2 cellular contexts compared by ENCODE assay signal in the genomic region with DNA sequence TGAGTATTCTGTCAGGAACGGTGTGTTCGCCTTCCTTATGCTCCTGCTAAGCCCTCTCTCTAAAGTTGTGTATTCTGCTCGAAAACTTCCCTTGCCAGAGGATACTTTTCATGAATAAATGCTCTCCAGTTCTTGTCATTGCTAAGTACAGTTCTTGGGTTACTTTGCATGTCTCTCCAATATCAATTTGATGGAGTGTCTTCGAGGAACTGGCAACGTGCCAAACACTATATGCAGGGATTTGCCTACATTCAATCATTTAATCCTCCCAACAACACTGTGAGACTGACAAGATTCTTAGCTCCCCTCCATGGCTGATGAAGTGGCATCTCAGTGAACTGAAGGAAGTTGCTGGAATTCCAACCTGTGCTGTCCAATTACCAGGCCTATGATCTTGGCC.
TF ChIP-seq lines count a peak whose summit lies in the region.

No MANE protein-coding gene starts in this region.

TF ChIP-seq in SK-N-SH treated with all-trans-retinoic acid at 6 μM for 48 hours, 23 proteins besides CTCF, POLR2A, EP300 and RAD21 (continued from another document):
- TF ChIP-seq POU6F1 (CRISPR knock-in tag; IDR thresholded peaks at IDR 0.05; ENCODE audit: borderline replicate concordance, low read depth) = no peak
- TF ChIP-seq ZNF8 (CRISPR knock-in tag; IDR thresholded peaks at IDR 0.05) = no peak
- TF ChIP-seq ZNF70 (CRISPR knock-in tag; IDR thresholded peaks at IDR 0.05) = no peak
- no peak for TF ChIP-seq ZFP30 (CRISPR knock-in tag; IDR thresholded peaks at IDR 0.05)
- TF ChIP-seq SNAI2 (CRISPR knock-in tag; IDR thresholded peaks at IDR 0.05) = no peak
- no peak for TF ChIP-seq ISL1 (CRISPR knock-in tag; IDR thresholded peaks at IDR 0.05)
- TF ChIP-seq OSR1 (CRISPR knock-in tag; IDR thresholded peaks at IDR 0.05) = no peak
- TF ChIP-seq RARB (CRISPR knock-in tag; IDR thresholded peaks at IDR 0.05) = no peak
- no peak for TF ChIP-seq TOX (CRISPR knock-in tag; IDR thresholded peaks at IDR 0.05; ENCODE audit: borderline replicate concordance)
- no peak for TF ChIP-seq PPARA (CRISPR knock-in tag; IDR thresholded peaks at IDR 0.05; ENCODE audit: borderline replicate concordance)
- TF ChIP-seq, protein P1, sequence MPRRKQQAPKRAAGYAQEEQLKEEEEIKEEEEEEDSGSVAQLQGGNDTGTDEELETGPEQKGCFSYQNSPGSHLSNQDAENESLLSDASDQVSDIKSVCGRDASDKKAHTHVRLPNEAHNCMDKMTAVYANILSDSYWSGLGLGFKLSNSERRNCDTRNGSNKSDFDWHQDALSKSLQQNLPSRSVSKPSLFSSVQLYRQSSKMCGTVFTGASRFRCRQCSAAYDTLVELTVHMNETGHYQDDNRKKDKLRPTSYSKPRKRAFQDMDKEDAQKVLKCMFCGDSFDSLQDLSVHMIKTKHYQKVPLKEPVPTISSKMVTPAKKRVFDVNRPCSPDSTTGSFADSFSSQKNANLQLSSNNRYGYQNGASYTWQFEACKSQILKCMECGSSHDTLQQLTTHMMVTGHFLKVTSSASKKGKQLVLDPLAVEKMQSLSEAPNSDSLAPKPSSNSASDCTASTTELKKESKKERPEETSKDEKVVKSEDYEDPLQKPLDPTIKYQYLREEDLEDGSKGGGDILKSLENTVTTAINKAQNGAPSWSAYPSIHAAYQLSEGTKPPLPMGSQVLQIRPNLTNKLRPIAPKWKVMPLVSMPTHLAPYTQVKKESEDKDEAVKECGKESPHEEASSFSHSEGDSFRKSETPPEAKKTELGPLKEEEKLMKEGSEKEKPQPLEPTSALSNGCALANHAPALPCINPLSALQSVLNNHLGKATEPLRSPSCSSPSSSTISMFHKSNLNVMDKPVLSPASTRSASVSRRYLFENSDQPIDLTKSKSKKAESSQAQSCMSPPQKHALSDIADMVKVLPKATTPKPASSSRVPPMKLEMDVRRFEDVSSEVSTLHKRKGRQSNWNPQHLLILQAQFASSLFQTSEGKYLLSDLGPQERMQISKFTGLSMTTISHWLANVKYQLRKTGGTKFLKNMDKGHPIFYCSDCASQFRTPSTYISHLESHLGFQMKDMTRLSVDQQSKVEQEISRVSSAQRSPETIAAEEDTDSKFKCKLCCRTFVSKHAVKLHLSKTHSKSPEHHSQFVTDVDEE (CRISPR knock-in tag; IDR thresholded peaks at IDR 0.05) = no peak
- no peak for TF ChIP-seq ESRRG (CRISPR knock-in tag; IDR thresholded peaks at IDR 0.05)
- TF ChIP-seq ARNTL (CRISPR knock-in tag; IDR thresholded peaks at IDR 0.05; ENCODE audit: borderline replicate concordance, low read depth) = no peak
- no peak for TF ChIP-seq ZNF565 (CRISPR knock-in tag; conservative IDR thresholded peaks at IDR 0.05; ENCODE audit: low read depth)
- TF ChIP-seq TCF4 (CRISPR knock-in tag; IDR thresholded peaks at IDR 0.05; ENCODE audit: borderline replicate concordance) = no peak
- no peak for TF ChIP-seq CSRNP3 (CRISPR knock-in tag; IDR thresholded peaks at IDR 0.05)

TF ChIP-seq in HEK293, 187 proteins besides CTCF, POLR2A, EP300 and RAD21 (continued from another document):
- TF ChIP-seq ZNF639 (tag by site-specific recombination; IDR thresholded peaks at IDR 0.05) (no peak), ZNF19 (tag by site-specific recombination; IDR thresholded peaks at IDR 0.05; ENCODE audit: low read depth) (no peak), ZNF660 (tag by site-specific recombination; IDR thresholded peaks at IDR 0.05) (0 out of 2 replicates have a peak, but pooled peaks have one; percentile 29), ZNF561 (tag by site-specific recombination; IDR thresholded peaks at IDR 0.05; ENCODE audit: borderline replicate concordance) (0 out of 2 replicates have a peak, but pooled peaks have one; percentile 62), ZNF830 (tag by site-specific recombination; IDR thresholded peaks at IDR 0.05; ENCODE audit: low read depth) (0 out of 2 replicates have a peak, but pooled peaks have one; percentile 22), ZNF112 (tag by site-specific recombination; IDR thresholded peaks at IDR 0.05) (peak; percentile 74; the same call in 1 of the 2 replicates), ZNF837 (tag by site-specific recombination; IDR thresholded peaks at IDR 0.05) (no peak), ZNF544 (tag by site-specific recombination; IDR thresholded peaks at IDR 0.05) (peak; percentile 78; the same call in 1 of the 2 replicates), ZNF776 (tag by site-specific recombination; IDR thresholded peaks at IDR 0.05; ENCODE audit: borderline replicate concordance) (peak; percentile 55; the same call in 1 of the 2 replicates), ZNF37A (tag by site-specific recombination; IDR thresholded peaks at IDR 0.05) (0 out of 2 replicates have a peak, but pooled peaks have one; percentile 27), ZNF350 (tag by site-specific recombination; IDR thresholded peaks at IDR 0.05) (peak; percentile 79)
